Comparison of ENCODE assay signal across 1 cellular context in genomic region chr10:45594276-45595157, GRCh38.
TF ChIP-seq lines count a peak whose summit lies in the region.

No MANE protein-coding gene starts in this region.

TF ChIP-seq in HepG2, 621 proteins besides CTCF, POLR2A, EP300 and RAD21 (continued from another document and continues in another):
- TF ChIP-seq WIZ (CRISPR knock-in tag; IDR thresholded peaks at IDR 0.05), result 0 out of 2 replicates have a peak, but pooled peaks have one; percentile 49
- peak; percentile 93 for TF ChIP-seq CBX1 (IDR thresholded peaks at IDR 0.05; ENCODE audit: low read depth)
- TF ChIP-seq ZNF367 (CRISPR knock-in tag; IDR thresholded peaks at IDR 0.05; ENCODE audit: borderline replicate concordance), result no peak
- peak; percentile 69 for TF ChIP-seq ELF1 (CRISPR knock-in tag; IDR thresholded peaks at IDR 0.05)
- peak; percentile 94 for TF ChIP-seq ZFP91 (CRISPR knock-in tag; IDR thresholded peaks at IDR 0.05; ENCODE audit: borderline replicate concordance)
- TF ChIP-seq KDM3A (CRISPR knock-in tag; IDR thresholded peaks at IDR 0.05; ENCODE audit: low read depth), result peak; percentile 93
- peak; percentile 40; the same call in 1 of the 2 replicates for TF ChIP-seq HMGXB3 (CRISPR knock-in tag; IDR thresholded peaks at IDR 0.05; ENCODE audit: borderline replicate concordance)
- no peak for TF ChIP-seq ZNF484 (CRISPR knock-in tag; IDR thresholded peaks at IDR 0.05; ENCODE audit: borderline replicate concordance, low read depth)
- TF ChIP-seq ZC3H13 (CRISPR knock-in tag; IDR thresholded peaks at IDR 0.05), result peak; percentile 78; the same call in 1 of the 2 replicates
- TF ChIP-seq ZNF800 (CRISPR knock-in tag; IDR thresholded peaks at IDR 0.05), result peak; percentile 46; the same call in 1 of the 2 replicates
- no peak for TF ChIP-seq ZFAT (CRISPR knock-in tag; conservative IDR thresholded peaks at IDR 0.05)
- peak; percentile 88 for TF ChIP-seq MAZ (IDR thresholded peaks at IDR 0.05; ENCODE audit: borderline replicate concordance, low read depth, low read length)
- TF ChIP-seq MAZ (CRISPR knock-in tag; IDR thresholded peaks at IDR 0.05; ENCODE audit: low read depth), result peak; percentile 98
- peak; percentile 76 for TF ChIP-seq BCL6 (CRISPR knock-in tag; IDR thresholded peaks at IDR 0.05)
- peak; percentile 78 for TF ChIP-seq SKI (IDR thresholded peaks at IDR 0.05; ENCODE audit: partially characterized antibody)
- no peak for TF ChIP-seq ELF4 (CRISPR knock-in tag; IDR thresholded peaks at IDR 0.05; ENCODE audit: borderline replicate concordance)
- TF ChIP-seq CHCHD3 (CRISPR knock-in tag; IDR thresholded peaks at IDR 0.05), result 0 out of 2 replicates have a peak, but pooled peaks have one; percentile 65
- TF ChIP-seq GLMP (CRISPR knock-in tag; IDR thresholded peaks at IDR 0.05; ENCODE audit: borderline replicate concordance), result no peak
- peak; percentile 88 for TF ChIP-seq MNT (IDR thresholded peaks at IDR 0.05)
- peak; percentile 94; the same call in 1 of the 2 replicates for TF ChIP-seq POGK (CRISPR knock-in tag; conservative IDR thresholded peaks at IDR 0.05)
- peak; percentile 99 for TF ChIP-seq MAX (IDR thresholded peaks at IDR 0.05)
- no peak for TF ChIP-seq ZNF660 (CRISPR knock-in tag; IDR thresholded peaks at IDR 0.05; ENCODE audit: borderline replicate concordance, low read depth)
- peak; percentile 23; the same call in 1 of the 2 replicates for TF ChIP-seq NFYB (CRISPR knock-in tag; IDR thresholded peaks at IDR 0.05)
- TF ChIP-seq ZBTB2 (CRISPR knock-in tag; IDR thresholded peaks at IDR 0.05; ENCODE audit: low read depth), result 0 out of 2 replicates have a peak, but pooled peaks have one; percentile 41
- TF ChIP-seq POLR2G (IDR thresholded peaks at IDR 0.05; ENCODE audit: low read depth, low read length), result peak; percentile 69
- TF ChIP-seq ETS1 (CRISPR knock-in tag; IDR thresholded peaks at IDR 0.05), result peak; percentile 90; the same call in 1 of the 2 replicates
- no peak for TF ChIP-seq SMAD1 (CRISPR knock-in tag; IDR thresholded peaks at IDR 0.05; ENCODE audit: borderline replicate concordance, low read depth)
- no peak for TF ChIP-seq RFX5 (IDR thresholded peaks at IDR 0.05; ENCODE audit: low read depth, low read length)
- TF ChIP-seq ZHX1 (CRISPR knock-in tag; IDR thresholded peaks at IDR 0.05; ENCODE audit: low read depth), result peak; percentile 76; the same call in 1 of the 2 replicates
- peak; percentile 53 for TF ChIP-seq POLR2AphosphoS5 (IDR thresholded peaks at IDR 0.05; ENCODE audit: low read depth, low read length)
- no peak; the same call in 1 of the 2 replicates for TF ChIP-seq ZFP41 (CRISPR knock-in tag; IDR thresholded peaks at IDR 0.05; ENCODE audit: borderline replicate concordance)
- 0 out of 2 replicates have a peak, but pooled peaks have one; percentile 33 for TF ChIP-seq ZNF674 (CRISPR knock-in tag; IDR thresholded peaks at IDR 0.05; ENCODE audit: low read depth)
- TF ChIP-seq SOX6 (IDR thresholded peaks at IDR 0.05), result no peak
- TF ChIP-seq SOX6 (CRISPR knock-in tag; IDR thresholded peaks at IDR 0.05), result peak; percentile 82
- no peak for TF ChIP-seq ZNF10 (CRISPR knock-in tag; IDR thresholded peaks at IDR 0.05; ENCODE audit: borderline replicate concordance, low read depth)
- TF ChIP-seq GMEB1 (CRISPR knock-in tag; IDR thresholded peaks at IDR 0.05; ENCODE audit: borderline replicate concordance), result peak; percentile 88
- peak; percentile 69; the same call in 1 of the 2 replicates for TF ChIP-seq ZSCAN9 (CRISPR knock-in tag; IDR thresholded peaks at IDR 0.05; ENCODE audit: borderline replicate concordance)
- TF ChIP-seq KDM2A (CRISPR knock-in tag; IDR thresholded peaks at IDR 0.05; ENCODE audit: borderline replicate concordance, low read depth), result peak; percentile 96
